In genomic region chr9:133463234-133463863, GRCh38 we compare ENCODE assay signal across 14 cellular contexts. TPM values are rescaled to one million over a fixed set of nuclear protein-coding genes. Genes with fewer than 3 reads are reported as not detected.
DNase-seq lines count a peak whose midpoint lies in the region; ATAC-seq and TF ChIP-seq lines count a peak whose summit lies in the region.
"Had no signal": no experiment of that assay in that cellular context is flagged by ENCODE, and none has a peak within 500 bp of the region (broad histone marks: within the 10 kb centered on the region; RNA-seq: fewer than 3 reads in every experiment).

No MANE protein-coding gene starts in this region.

- H3K27ac Mint-ChIP-seq in chondrocyte (ENCODE audit: unreplicated experiment) = no peak overlapping the region
- H3K27ac Mint-ChIP-seq in natural killer cell treated with Interleukin-12 subunit alpha and Interleukin-12 subunit beta and Interleukin-15 and Interleukin-18, amount 100 ng/mL, for 72 hours = no peak overlapping the region

- H3K27me3 ChIP-seq in neuronal stem cell (ENCODE audit: control insufficient read depth in 3 of 3, insufficient read depth in 3 of 3, low read depth in 1 of 3, low read length in 3 of 3) = peaks cover 0 to 2% (median 0%) of the 10 kb centered on the region in 3 experiments

- no peak for TF ChIP-seq CTCF in chondrocyte (IDR thresholded peaks at IDR 0.05)

- peaks cover 3% of the 10 kb centered on the region for H3K36me3 Mint-ChIP-seq in chondrocyte (ENCODE audit: low read depth)
- H3K36me3 Mint-ChIP-seq in natural killer cell treated with Interleukin-12 subunit alpha and Interleukin-12 subunit beta and Interleukin-15 and Interleukin-18, amount 100 ng/mL, for 72 hours = no peaks in the 10 kb centered on the region

- H3K27ac ChIP-seq in neuronal stem cell (replicated peaks; ENCODE audit: low read length) = no peak overlapping the region

- ATAC-seq in natural killer cell treated with Interleukin-12 subunit alpha and Interleukin-12 subunit beta and Interleukin-15 and Interleukin-18, amount 100 ng/mL, for 72 hours = no peak
- ATAC-seq in left colon = no peak
- ATAC-seq in GM21528 (IDR thresholded peaks at IDR 0.05; ENCODE audit: low FRiP score, unreplicated experiment) = no peak
- ATAC-seq: Right ventricle myocardium inferior; stimulated activated naive CD8-positive, alpha-beta T cell treated with anti-CD3 and anti-CD28 coated beads, Interleukin-15, amount 100 ng/mL, for 72 hours had no signal

- no peak overlapping the region for H2BK15ac ChIP-seq in neuronal stem cell (ENCODE audit: low read length)

- DNase-seq in DMS53 (lab: John Stamatoyannopoulos, UW) = peak; percentile 50
- DNase-seq in DMS53 treated with DMSO at 0.1 percent for 48 hours (lab: John Stamatoyannopoulos, UW; ENCODE audit: unreplicated experiment) = no peak
- DNase-seq in NCI-H2171 treated with DMSO at 0.1 percent for 48 hours (lab: John Stamatoyannopoulos, UW) = peak; percentile 83
- DNase-seq in chondrocyte (ENCODE audit: low spot score) = peak; percentile 91
- DNase-seq in neuronal stem cell (ENCODE audit: low spot score) = no peak
- no peak for DNase-seq in natural killer cell treated with Interleukin-12 subunit alpha and Interleukin-12 subunit beta and Interleukin-15 and Interleukin-18, amount 100 ng/mL, for 72 hours (ENCODE audit: low spot score)
- no peak for DNase-seq in left colon
- DNase-seq: activated CD4-positive, CD25-positive, alpha-beta regulatory T cell; activated T-cell treated with anti-CD3 and anti-CD28 coated beads, Interleukin-2, amount 50 U/mL, for 48 hours; DMS79 treated with DMSO at 0.1 percent for 48 hours; NCI-H1436 treated with DMSO at 0.1 percent for 48 hours; stimulated activated naive CD8-positive, alpha-beta T cell treated with anti-CD3 and anti-CD28 coated beads, Interleukin-15, amount 100 ng/mL, for 72 hours had no signal

- H3K36me3 ChIP-seq in neuronal stem cell (replicated peaks in 1 of 2; ENCODE audit: control insufficient read depth in 2 of 2, insufficient read depth in 2 of 2, low read length in 2 of 2) = peaks cover 7 to 39% of the 10 kb centered on the region in 2 donors

- no peak overlapping the region for H3K4me3 Mint-ChIP-seq in chondrocyte (ENCODE audit: unreplicated experiment)
- H3K4me3 Mint-ChIP-seq in natural killer cell treated with Interleukin-12 subunit alpha and Interleukin-12 subunit beta and Interleukin-15 and Interleukin-18, amount 100 ng/mL, for 72 hours = no peak overlapping the region
- H3K4me3 Mint-ChIP-seq: stimulated activated naive CD8-positive, alpha-beta T cell treated with anti-CD3 and anti-CD28 coated beads, Interleukin-15, amount 100 ng/mL, for 72 hours had no signal

- H3K4me3 ChIP-seq in neuronal stem cell (ENCODE audit: low read length in 2 of 2) = no peak overlapping the region

- H2BK5ac ChIP-seq in neuronal stem cell (ENCODE audit: low read length) = no peak overlapping the region

- no peaks in the 10 kb centered on the region for H3K9me3 Mint-ChIP-seq in chondrocyte (ENCODE audit: low read depth)
- H3K9me3 Mint-ChIP-seq in natural killer cell treated with Interleukin-12 subunit alpha and Interleukin-12 subunit beta and Interleukin-15 and Interleukin-18, amount 100 ng/mL, for 72 hours = no peaks in the 10 kb centered on the region
- H3K9me3 Mint-ChIP-seq: stimulated activated naive CD8-positive, alpha-beta T cell treated with anti-CD3 and anti-CD28 coated beads, Interleukin-15, amount 100 ng/mL, for 72 hours had no signal

- no peak overlapping the region for H3K9ac ChIP-seq in neuronal stem cell (ENCODE audit: low read depth, low read length, poor library complexity)

- peak overlapping the region; percentile 32 for H4K8ac ChIP-seq in neuronal stem cell (ENCODE audit: low read depth, low read length)

- peaks cover 10 to 24% of the 10 kb centered on the region in 2 donors for H3K4me1 ChIP-seq in neuronal stem cell (ENCODE audit: control insufficient read depth in 2 of 2, insufficient read depth in 1 of 2, low read depth in 1 of 2, low read length in 2 of 2)

- no peak overlapping the region for H3K4ac ChIP-seq in neuronal stem cell (ENCODE audit: low read length)

- H3K18ac ChIP-seq in neuronal stem cell (ENCODE audit: low read length) = no peak overlapping the region

- H3K23ac ChIP-seq in neuronal stem cell (ENCODE audit: low read depth, low read length, poor library complexity) = peak overlapping the region; percentile 25

- H3K9me3 ChIP-seq in neuronal stem cell (replicated peaks in 1 of 2; ENCODE audit: control insufficient read depth in 2 of 2, insufficient read depth in 1 of 2, low read depth in 1 of 2, low read length in 2 of 2) = no peaks in the 10 kb centered on the region

- WGBS in neuronal stem cell (ENCODE audit: extremely low coverage in 2 of 2, insufficient read length in 2 of 2, insufficient replicate concordance in 1 of 2), 2 donors = no CpG with 5 or more reads among the region's 22 CpGs

- H4K91ac ChIP-seq in neuronal stem cell (ENCODE audit: low read depth, low read length, poor library complexity) = no peak overlapping the region

- no peak overlapping the region for H2BK12ac ChIP-seq in neuronal stem cell (ENCODE audit: low read length)

- no peak overlapping the region for H3K4me2 ChIP-seq in neuronal stem cell (ENCODE audit: insufficient read depth, low read length, poor library complexity, severe bottlenecking)

- peaks cover 15% of the 10 kb centered on the region for H3K4me1 Mint-ChIP-seq in chondrocyte (ENCODE audit: low read depth)
- H3K4me1 Mint-ChIP-seq in natural killer cell treated with Interleukin-12 subunit alpha and Interleukin-12 subunit beta and Interleukin-15 and Interleukin-18, amount 100 ng/mL, for 72 hours (ENCODE audit: low read depth in 2 of 2) = peaks cover 0 to 14% of the 10 kb centered on the region in 2 donors

- intact Hi-C loops in left colon (cut with DNase I, micrococcal nuclease) = no loop called here

- H2AK5ac ChIP-seq in neuronal stem cell (ENCODE audit: low read depth, low read length) = peak overlapping the region; percentile 52

- no peak overlapping the region for H2BK120ac ChIP-seq in neuronal stem cell (ENCODE audit: low read depth, low read length)

- no peak overlapping the region for H3K14ac ChIP-seq in neuronal stem cell (ENCODE audit: low read length)

- no peak overlapping the region for H2AFZ ChIP-seq in neuronal stem cell (ENCODE audit: low read length)

- peaks cover 23% of the 10 kb centered on the region for H3K79me1 ChIP-seq in neuronal stem cell (ENCODE audit: low read depth, low read length)

- no peaks in the 10 kb centered on the region for H3K27me3 Mint-ChIP-seq in chondrocyte (ENCODE audit: low read depth)
- H3K27me3 Mint-ChIP-seq in natural killer cell treated with Interleukin-12 subunit alpha and Interleukin-12 subunit beta and Interleukin-15 and Interleukin-18, amount 100 ng/mL, for 72 hours = no peaks in the 10 kb centered on the region
- H3K27me3 Mint-ChIP-seq: stimulated activated naive CD8-positive, alpha-beta T cell treated with anti-CD3 and anti-CD28 coated beads, Interleukin-15, amount 100 ng/mL, for 72 hours had no signal

RNA-seq across cellular contexts. Expression of gene CACFD1, which starts 3.6 kb away (rescaled TPM):
- total RNA-seq in chondrocyte (14.4 to 22.3 TPM (median 18.8 TPM) in 3 replicates), left colon (10 to 100 TPM; 66.1 to 75.4 TPM)
- polyA plus RNA-seq in neuronal stem cell (2013, experiment 1 of 2) = 18.8 TPM
- 19.4 TPM for polyA plus RNA-seq in neuronal stem cell (2013, experiment 2 of 2)
- 1 to 10 TPM; 2.4 to 7.0 TPM for total RNA-seq in natural killer cell treated with Interleukin-12 subunit alpha and Interleukin-12 subunit beta and Interleukin-15 and Interleukin-18, amount 100 ng/mL, for 72 hours

RNA-seq across cellular contexts. Expression of gene SLC2A6, which starts 15.6 kb away (rescaled TPM):
- total RNA-seq in chondrocyte = 5.4 to 13.7 TPM (median 13.2 TPM) in 3 replicates
- 3.7 TPM for polyA plus RNA-seq in neuronal stem cell (2013, experiment 1 of 2)
- polyA plus RNA-seq in neuronal stem cell (2013, experiment 2 of 2) = 3.8 TPM
- 10 to 100 TPM; 15.0 to 42.3 TPM for total RNA-seq in natural killer cell treated with Interleukin-12 subunit alpha and Interleukin-12 subunit beta and Interleukin-15 and Interleukin-18, amount 100 ng/mL, for 72 hours
- total RNA-seq in left colon = 1 to 10 TPM; 1.6 to 2.9 TPM

RNA-seq across cellular contexts. Expression of gene ADAMTS13, which starts 41.2 kb away (rescaled TPM):
- 5.5 to 9.5 TPM (median 5.7 TPM) in 3 replicates for total RNA-seq in chondrocyte
- polyA plus RNA-seq in neuronal stem cell (2013, experiment 1 of 2) = 4.0 TPM
- 3.9 TPM for polyA plus RNA-seq in neuronal stem cell (2013, experiment 2 of 2)
- 1 to 10 TPM in 1 of 2 donors, under 1 TPM in 1; 0.67 to 1.1 TPM for total RNA-seq in natural killer cell treated with Interleukin-12 subunit alpha and Interleukin-12 subunit beta and Interleukin-15 and Interleukin-18, amount 100 ng/mL, for 72 hours
- total RNA-seq in left colon = 1 to 10 TPM; 3.0 to 4.4 TPM

RNA-seq across cellular contexts. Expression of gene REXO4, which starts 45.5 kb away (rescaled TPM):
- 15.0 to 19.3 TPM (median 16.8 TPM) in 3 replicates for total RNA-seq in chondrocyte
- 29.0 TPM for polyA plus RNA-seq in neuronal stem cell (2013, experiment 1 of 2)
- 28.1 TPM for polyA plus RNA-seq in neuronal stem cell (2013, experiment 2 of 2)
- 10 to 100 TPM; 34.3 to 55.1 TPM for total RNA-seq in natural killer cell treated with Interleukin-12 subunit alpha and Interleukin-12 subunit beta and Interleukin-15 and Interleukin-18, amount 100 ng/mL, for 72 hours
- 10 to 100 TPM; 18.4 to 22.5 TPM for total RNA-seq in left colon

Comparison
In these comparisons a context has a peak if more than half of its experiments do, and no peak if none do; other contexts are left out.
1. DNase-seq: peak in DMS53 (single experiment), NCI-H2171 treated with DMSO at 0.1 percent for 48 hours (single experiment) and chondrocyte (single experiment); none in DMS53 treated with DMSO at 0.1 percent for 48 hours (single experiment), neuronal stem cell (single experiment), natural killer cell treated with Interleukin-12 subunit alpha and Interleukin-12 subunit beta and Interleukin-15 and Interleukin-18, amount 100 ng/mL, for 72 hours (single experiment) and left colon (0 of 2).